ENCODE assay signal across 22 cellular contexts in genomic region chr4:63316633-63317032, GRCh38.
"Had no signal": no experiment of that assay in that cellular context is flagged by ENCODE, and none has a peak within 500 bp of the region (broad histone marks: within the 10 kb centered on the region; RNA-seq: fewer than 3 reads in every experiment).

No MANE protein-coding gene starts in this region.

- H3K9me3 ChIP-seq: esophagus muscularis mucosa, gastrocnemius medialis, heart right ventricle, left lung, lower lobe of right lung, mucosa of descending colon had no signal

- H3K27me3 ChIP-seq: dorsolateral prefrontal cortex, esophagus muscularis mucosa, gastrocnemius medialis, heart right ventricle, left lung had no signal

- DNase-seq: dermis blood vessel endothelial cell; dorsolateral prefrontal cortex; effector CD4-positive, alpha-beta T cell; effector memory CD4-positive, alpha-beta T cell; foreskin melanocyte; gastrocnemius medialis; glutamatergic neuron; head of caudate nucleus; heart right ventricle; hypothalamus; immature natural killer cell; islet precursor cell; left cardiac atrium; left lung; left ventricle myocardium superior; lower lobe of right lung; mesenchymal stem cell; mucosa of descending colon; naive B cell; naive thymus-derived CD8-positive, alpha-beta T cell had no signal

- H3K36me3 ChIP-seq: esophagus muscularis mucosa, gastrocnemius medialis, heart right ventricle, left lung, lower lobe of right lung had no signal

- ATAC-seq: gastrocnemius medialis; heart right ventricle; left cardiac atrium; left lung; left ventricle myocardium superior; lower lobe of right lung; mucosa of descending colon; naive thymus-derived CD8-positive, alpha-beta T cell had no signal

- H3K27ac ChIP-seq: coronary artery, dorsolateral prefrontal cortex, esophagus muscularis mucosa, gastrocnemius medialis, heart right ventricle, left lung, lower lobe of right lung had no signal

- H3K4me3 ChIP-seq: coronary artery, dorsolateral prefrontal cortex, esophagus muscularis mucosa, gastrocnemius medialis, heart right ventricle, left lung, lower lobe of right lung, mucosa of descending colon had no signal

- H3K4me1 ChIP-seq: esophagus muscularis mucosa, gastrocnemius medialis, heart right ventricle, left lung, lower lobe of right lung had no signal
